In genomic region chr10:25457552-25457951, GRCh38 we compare ENCODE assay signal across 1 cellular context.
TF ChIP-seq lines count a peak whose summit lies in the region.

No MANE protein-coding gene starts in this region.

TF ChIP-seq in HepG2, 621 proteins besides CTCF, POLR2A, EP300 and RAD21 (continued from another document):
- no peak for TF ChIP-seq KIAA2018 (CRISPR knock-in tag; IDR thresholded peaks at IDR 0.05; ENCODE audit: borderline replicate concordance)
- TF ChIP-seq ZNF674 (CRISPR knock-in tag; IDR thresholded peaks at IDR 0.05; ENCODE audit: low read depth) = no peak
- peak; percentile 41 to 51; a peak in 3 of 4 replicates for TF ChIP-seq MAFK (conservative IDR thresholded peaks at IDR 0.05 in 1 of 2, IDR thresholded peaks at IDR 0.05 in 1 of 2; ENCODE audit: low read length in 2 of 2)
- no peak for TF ChIP-seq ZFX (CRISPR knock-in tag; IDR thresholded peaks at IDR 0.05; ENCODE audit: low read depth)
- no peak for TF ChIP-seq ZMYM2 (CRISPR knock-in tag; IDR thresholded peaks at IDR 0.05)
- no peak for TF ChIP-seq ZNF670 (CRISPR knock-in tag; IDR thresholded peaks at IDR 0.05; ENCODE audit: borderline replicate concordance)
- no peak for TF ChIP-seq NKX3-1 (CRISPR knock-in tag; IDR thresholded peaks at IDR 0.05)
- TF ChIP-seq RARG (CRISPR knock-in tag; IDR thresholded peaks at IDR 0.05; ENCODE audit: low read depth) = no peak
TF ChIP-seq in HepG2: peak in this region for 2.
